Comparison of ENCODE assay signal across 18 cellular contexts in genomic region chr2:42921162-42921550, GRCh38.
A peak's percentile ranks its signal among the peaks of the same experiment; 100 is the strongest.
DNase-seq lines count a peak whose midpoint lies in the region; ATAC-seq and TF ChIP-seq lines count a peak whose summit lies in the region.
"Had no signal": no experiment of that assay in that cellular context is flagged by ENCODE, and none has a peak within 500 bp of the region (broad histone marks: within the 10 kb centered on the region; RNA-seq: fewer than 3 reads in every experiment).

No MANE protein-coding gene starts in this region.

- TF ChIP-seq RAD21 in HCT116 (IDR thresholded peaks at IDR 0.05; ENCODE audit: low read depth): peak; percentile 34

- H3K4me1 ChIP-seq in HCT116 (ENCODE audit: control insufficient read depth in 1 of 2, insufficient read depth in 2 of 2, low read length in 2 of 2): peaks cover 4 to 21% of the 10 kb centered on the region in 2 experiments; a peak in 3 of 4 replicates
- peaks cover 40% of the 10 kb centered on the region for H3K4me1 ChIP-seq in body of pancreas
- peaks cover 73% of the 10 kb centered on the region for H3K4me1 ChIP-seq in suprapubic skin

- no peak overlapping the region for H3K4me3 Mint-ChIP-seq in nephron
- H3K4me3 Mint-ChIP-seq: activated naive CD8-positive, alpha-beta T cell treated with anti-CD3 and anti-CD28 coated beads, Interleukin-2, amount 50 U/mL, for 24 hours; T-helper 1 cell treated with Interleukin-12 subunit alpha and Interleukin-12 subunit beta and Interleukin-4 antibody, amounts not matched to agents 30 μg/mL and 1 μg/mL, for 36 hours had no signal

- H3K27ac Mint-ChIP-seq in nephron: peak overlapping the region; percentile 98 to 99 (median 99)
- H3K27ac Mint-ChIP-seq: activated naive CD8-positive, alpha-beta T cell treated with anti-CD3 and anti-CD28 coated beads, Interleukin-2, amount 50 U/mL, for 24 hours; T-helper 1 cell treated with Interleukin-12 subunit alpha and Interleukin-12 subunit beta and Interleukin-4 antibody, amounts not matched to agents 30 μg/mL and 1 μg/mL, for 36 hours had no signal

- no peaks in the 10 kb centered on the region for H3K79me2 ChIP-seq in HCT116 (ENCODE audit: insufficient read depth, low read length)

- H3K27me3 Mint-ChIP-seq in nephron (ENCODE audit: low read depth): peaks cover 7% of the 10 kb centered on the region
- H3K27me3 Mint-ChIP-seq: activated naive CD8-positive, alpha-beta T cell treated with anti-CD3 and anti-CD28 coated beads, Interleukin-2, amount 50 U/mL, for 24 hours had no signal

- H3K9me3 ChIP-seq in HCT116 (ENCODE audit: control insufficient read depth in 1 of 2, insufficient read depth in 1 of 2, low read depth in 1 of 2, low read length in 2 of 2): no peaks in the 10 kb centered on the region
- no peaks in the 10 kb centered on the region for H3K9me3 ChIP-seq in body of pancreas
- no peaks in the 10 kb centered on the region for H3K9me3 ChIP-seq in suprapubic skin
- H3K9me3 ChIP-seq: MG63, neutrophil had no signal

- intact Hi-C loops in HCT116 (cut with micrococcal nuclease) (no loop called here), body of pancreas (cut with DNase I) (no loop called here)

- H4K20me1 ChIP-seq in HCT116 (ENCODE audit: insufficient read depth): no peaks in the 10 kb centered on the region

- TF ChIP-seq EP300 in suprapubic skin (IDR thresholded peaks at IDR 0.05): no peak

- H3K4me3 ChIP-seq in HCT116 (replicated peaks in 1 of 2; ENCODE audit: low read depth in 1 of 2, low read length in 2 of 2) (no peak overlapping the region), body of pancreas (no peak overlapping the region), suprapubic skin (no peak overlapping the region)
- H3K4me3 ChIP-seq: MG63 had no signal

- H3K4me1 Mint-ChIP-seq in nephron: peaks cover 83% of the 10 kb centered on the region

- TF ChIP-seq CTCF in HCT116 (IDR thresholded peaks at IDR 0.05 in 2 of 3, conservative IDR thresholded peaks at IDR 0.05 in 1 of 3; ENCODE audit: borderline replicate concordance in 1 of 3, insufficient read depth in 1 of 3, low read depth in 2 of 3, low read length in 2 of 3) (0 out of 6 replicates have a peak, but pooled peaks of 1 of the 3 experiments have one; percentile 17), body of pancreas (IDR thresholded peaks at IDR 0.05) (peak in 2 of 7 experiments; percentile 18 to 25), nephron (IDR thresholded peaks at IDR 0.05; ENCODE audit: unreplicated experiment in 3 of 3) (no peak), suprapubic skin (IDR thresholded peaks at IDR 0.05) (no peak)

- H3K9ac ChIP-seq in HCT116 (ENCODE audit: low read length): no peak overlapping the region

- no peaks in the 10 kb centered on the region for H3K36me3 ChIP-seq in HCT116 (ENCODE audit: control insufficient read depth in 1 of 2, insufficient read depth in 2 of 2, low read length in 2 of 2)
- H3K36me3 ChIP-seq in body of pancreas (replicated peaks in 1 of 2; ENCODE audit: insufficient read depth in 1 of 2, low read depth in 2 of 2): no peaks in the 10 kb centered on the region
- no peaks in the 10 kb centered on the region for H3K36me3 ChIP-seq in suprapubic skin
- H3K36me3 ChIP-seq: MG63, neutrophil had no signal

- no peak overlapping the region for H3K4me2 ChIP-seq in HCT116 (ENCODE audit: low read length)

- no peak for ATAC-seq in HCT116
- no peak for ATAC-seq in body of pancreas
- ATAC-seq: activated naive CD8-positive, alpha-beta T cell treated with anti-CD3 and anti-CD28 coated beads, Interleukin-2, amount 50 U/mL, for 24 hours; left ventricle myocardium superior; PC-3 had no signal

- H2AFZ ChIP-seq in HCT116 (ENCODE audit: low read depth, low read length, poor library complexity, severe bottlenecking): no peak overlapping the region

- H3K9me3 Mint-ChIP-seq in nephron: no peaks in the 10 kb centered on the region
- H3K9me3 Mint-ChIP-seq: activated naive CD8-positive, alpha-beta T cell treated with anti-CD3 and anti-CD28 coated beads, Interleukin-2, amount 50 U/mL, for 24 hours; T-helper 1 cell treated with Interleukin-12 subunit alpha and Interleukin-12 subunit beta and Interleukin-4 antibody, amounts not matched to agents 30 μg/mL and 1 μg/mL, for 36 hours had no signal

- H3K27ac ChIP-seq in HCT116 (ENCODE audit: low read depth, low read length): no peak overlapping the region
- H3K27ac ChIP-seq in body of pancreas: no peak overlapping the region
- H3K27ac ChIP-seq in suprapubic skin: peak overlapping the region; percentile 92
- H3K27ac ChIP-seq: neutrophil had no signal

- WGBS in body of pancreas, 2 donors: 58 to 59% methylated on average over 3 of the region's 3 CpGs
- 75% methylated on average over 3 of the region's 3 CpGs for WGBS in suprapubic skin

- H3K27me3 ChIP-seq in HCT116 (ENCODE audit: insufficient read depth, low read length): peaks cover 7% of the 10 kb centered on the region; the same call in 1 of the 2 replicates
- H3K27me3 ChIP-seq in body of pancreas: no peaks in the 10 kb centered on the region
- no peaks in the 10 kb centered on the region for H3K27me3 ChIP-seq in suprapubic skin
- H3K27me3 ChIP-seq: MG63, neutrophil had no signal

- no peak for DNase-seq in HCT116 (ENCODE audit: low read depth, low spot score)
- DNase-seq in body of pancreas: peak in 3 of 4 donors; percentile 56 to 80 (median 65)
- DNase-seq in suprapubic skin (ENCODE audit: low spot score in 2 of 2): no peak
- DNase-seq in NCI-H510A (lab: John Stamatoyannopoulos, UW): no peak
- no peak for DNase-seq in COLO668 (lab: John Stamatoyannopoulos, UW; ENCODE audit: unreplicated experiment)
- DNase-seq in GM19240 (ENCODE audit: insufficient read length, low spot score): no peak
- DNase-seq: activated CD4-positive, alpha-beta T cell treated with anti-CD3 and anti-CD28 coated beads, Interleukin-2, amount 50 U/mL, for 4 hours; activated effector memory CD4-positive, alpha-beta T cell treated with Interleukin-2 at 50 U/mL for 16 hours; activated naive CD8-positive, alpha-beta T cell treated with anti-CD3 and anti-CD28 coated beads, Interleukin-2, amount 50 U/mL, for 24 hours; left ventricle myocardium superior; MG63; NCI-H146; NCI-H2171; NCI-H748 treated with DMSO at 0.1 percent for 48 hours; PC-3 had no signal

- RAD21 ChIA-PET in HCT116 (lab: Charles Lee; ENCODE audit: low non-redundant PET in 1 of 2, low total read pairs in 2 of 2, uncharacterized antibody in 2 of 2, unreplicated experiment in 2 of 2): no interaction called here

- no TSS peak for BruUV-seq in HCT116 (replicated peaks; lab: Mats Ljungman, UMichigan)

- TF ChIP-seq POLR2A in HCT116 (IDR thresholded peaks at IDR 0.05; ENCODE audit: borderline replicate concordance, extremely low read depth, insufficient read depth, insufficient read length): no peak
- no peak for TF ChIP-seq POLR2A in body of pancreas (IDR thresholded peaks at IDR 0.05)
- no peak for TF ChIP-seq POLR2A in suprapubic skin (IDR thresholded peaks at IDR 0.05)

- POLR2A ChIA-PET in HCT116 (lab: Charles Lee): no interaction called here

- no peaks in the 10 kb centered on the region for H3K9me2 ChIP-seq in HCT116 (ENCODE audit: insufficient read depth)

- CTCF ChIA-PET in HCT116 (lab: Charles Lee): no interaction called here

- no peaks in the 10 kb centered on the region for H3K36me3 Mint-ChIP-seq in nephron (ENCODE audit: low read depth)

TF ChIP-seq in HCT116, 20 proteins besides CTCF, POLR2A, EP300 and RAD21 (continues in another document):
- TF ChIP-seq SP1 (IDR thresholded peaks at IDR 0.05; ENCODE audit: low read depth) (no peak), EGR1 (IDR thresholded peaks at IDR 0.05; ENCODE audit: low read depth) (no peak), ZBTB33 (IDR thresholded peaks at IDR 0.05; ENCODE audit: extremely low read depth, insufficient replicate concordance, low read length) (no peak), SIN3A (IDR thresholded peaks at IDR 0.05; ENCODE audit: low read depth) (no peak), CEBPB (IDR thresholded peaks at IDR 0.05; ENCODE audit: low read depth) (no peak), EZH2phosphoT487 (IDR thresholded peaks at IDR 0.05; ENCODE audit: borderline replicate concordance) (no peak), FOSL1 (IDR thresholded peaks at IDR 0.05; ENCODE audit: low read depth) (no peak), SRF (IDR thresholded peaks at IDR 0.05; ENCODE audit: low read depth) (no peak), EZH2 (IDR thresholded peaks at IDR 0.05) (no peak), POLR2AphosphoS5 (IDR thresholded peaks at IDR 0.05; ENCODE audit: low read depth, low read length) (no peak), MAX (IDR thresholded peaks at IDR 0.05) (no peak), ATF3 (IDR thresholded peaks at IDR 0.05) (no peak), ELF1 (IDR thresholded peaks at IDR 0.05; ENCODE audit: borderline replicate concordance, low read depth) (no peak), JUND (IDR thresholded peaks at IDR 0.05) (no peak), TCF7L2 (IDR thresholded peaks at IDR 0.05; ENCODE audit: borderline replicate concordance, extremely low read depth, insufficient read depth, insufficient read length) (no peak), ZFX (IDR thresholded peaks at IDR 0.05) (no peak), ZNF274 (IDR thresholded peaks at IDR 0.05; ENCODE audit: low read depth, low read length) (no peak)

Comparison
In these comparisons a context has a peak if more than half of its experiments do, and no peak if none do; other contexts are left out.
1. DNase-seq: peak in body of pancreas (3 of 4); none in HCT116 (single experiment), suprapubic skin (0 of 2), NCI-H510A (single experiment), COLO668 (single experiment) and GM19240 (single experiment).